Comparison of ENCODE assay signal across 8 cellular contexts in the genomic region with DNA sequence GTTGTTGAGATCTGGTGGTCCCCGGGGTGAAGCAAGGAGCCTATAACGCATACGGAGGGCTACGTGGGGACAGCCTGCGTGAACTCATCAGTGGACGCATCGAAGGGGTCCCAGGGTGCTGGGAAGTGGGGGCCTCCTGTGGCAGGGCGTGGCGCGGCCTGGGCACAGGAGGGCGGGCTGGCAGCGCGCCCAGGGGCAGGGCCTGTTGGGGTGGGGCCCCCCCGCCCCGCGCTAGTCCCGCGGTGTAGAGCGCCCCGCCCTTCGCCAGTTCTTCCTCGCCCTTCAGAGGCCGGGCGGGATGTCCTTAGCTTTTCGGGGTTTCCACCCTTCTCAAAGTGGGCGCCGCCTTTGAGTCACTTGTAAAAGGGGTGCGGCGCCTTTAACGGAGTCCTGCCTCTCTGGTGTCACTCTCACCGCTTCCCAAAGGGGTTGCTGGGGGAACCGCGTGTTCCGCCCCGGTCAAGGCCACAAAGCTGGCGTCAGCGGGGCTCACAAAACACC. TPM values are rescaled to one million over a fixed set of nuclear protein-coding genes. Genes with fewer than 3 reads are reported as not detected.
A peak's percentile ranks its signal among the peaks of the same experiment; 100 is the strongest.
DNase-seq lines count a peak whose midpoint lies in the region; ATAC-seq, FAIRE-seq and TF ChIP-seq lines count a peak whose summit lies in the region.

No MANE protein-coding gene starts in this region.

- dilution Hi-C loops in IMR-90 (cut with HindIII; ENCODE audit: low sequenced_read_pairs, unreplicated experiment), result no loop called here

- FAIRE-seq in small intestine (lab: Jason Lieb, UNC), result no peak

- no peak overlapping the region for H2BK15ac ChIP-seq in IMR-90 (ENCODE audit: low read depth, low read length)

- peak overlapping the region; percentile 92 for H3K4me2 ChIP-seq in IMR-90 (ENCODE audit: low read depth, low read length)

- H2AFZ ChIP-seq in IMR-90 (replicated peaks; ENCODE audit: low read length, poor library complexity), result peak overlapping the region; percentile 91

- peaks cover 17 to 19% of the 10 kb centered on the region in 2 experiments for H3K79me1 ChIP-seq in IMR-90 (ENCODE audit: low read depth in 1 of 2, low read length in 2 of 2)

- H4K20me1 ChIP-seq in IMR-90 (ENCODE audit: insufficient read depth, low read length), result no peaks in the 10 kb centered on the region; the same call in 1 of the 2 replicates

- in situ Hi-C loops in IMR-90 (cut with MboI; ENCODE audit: low sequenced_read_pairs), result no loop called here

- peak overlapping the region; percentile 87 for H3K27ac Mint-ChIP-seq in activated naive CD8-positive, alpha-beta T cell treated with anti-CD3 and anti-CD28 coated beads for 36 hours

- peak overlapping the region; percentile 45 for H3K27ac ChIP-seq in IMR-90 (ENCODE audit: insufficient read depth, low read length)
- H3K27ac ChIP-seq in SJSA1, result peak overlapping the region; percentile 78
- H3K27ac ChIP-seq in right cardiac atrium (ENCODE audit: low read length), result peak overlapping the region; percentile 81
- H3K27ac ChIP-seq in small intestine (ENCODE audit: low read depth in 1 of 2, low read length in 1 of 2), result peak overlapping the region; percentile 70 to 96

- peak overlapping the region; percentile 82 for H2AK5ac ChIP-seq in IMR-90 (ENCODE audit: low read depth, low read length)

- TF ChIP-seq POLR2A in IMR-90 (IDR thresholded peaks at IDR 0.05; ENCODE audit: low read depth, low read length), result no peak; the same call in 1 of the 2 replicates

- H3K56ac ChIP-seq in IMR-90 (ENCODE audit: extremely low read depth, insufficient read depth, low read length), result peak overlapping the region; percentile 16

- H3K36me3 ChIP-seq in IMR-90 (ENCODE audit: control insufficient read depth, insufficient read depth, low read length), result peaks cover 9% of the 10 kb centered on the region
- peaks cover 47% of the 10 kb centered on the region for H3K36me3 ChIP-seq in SJSA1
- peaks cover 0 to 4% of the 10 kb centered on the region in 2 donors for H3K36me3 ChIP-seq in small intestine (ENCODE audit: control insufficient read depth in 2 of 2, insufficient read depth in 2 of 2, low read length in 2 of 2)

- WGBS in IMR-90 (ENCODE audit: extremely low coverage in 2 of 2, insufficient read length in 1 of 2), 2 experiments, result 33% methylated on average over 19 of the region's 37 CpGs; no CpG with 5 or more reads in 1 of the 2 experiments
- WGBS in right cardiac atrium, result under 1% methylated on average over 36 of the region's 37 CpGs
- 1 to 48% (median 21%) methylated on average over 18 to 37 of the region's 37 CpGs for WGBS in small intestine, 3 donors

- H3K18ac ChIP-seq in IMR-90 (ENCODE audit: low read depth, low read length), result peak overlapping the region; percentile 25; the same call in 1 of the 2 replicates

- POLR2A ChIA-PET in IMR-90 (lab: Charles Lee; ENCODE audit: unreplicated experiment), result no interaction called here

- no peaks in the 10 kb centered on the region; the same call in 1 of the 2 replicates for H3K9me3 ChIP-seq in IMR-90 (ENCODE audit: control insufficient read depth, insufficient read depth, low read length)
- no peaks in the 10 kb centered on the region for H3K9me3 ChIP-seq in SJSA1 (replicated peaks)
- no peaks in the 10 kb centered on the region for H3K9me3 ChIP-seq in right cardiac atrium (ENCODE audit: control insufficient read depth, low read length)
- no peaks in the 10 kb centered on the region for H3K9me3 ChIP-seq in small intestine (ENCODE audit: control insufficient read depth, low read depth)

- H3K4me3 ChIP-seq in IMR-90 (ENCODE audit: insufficient read depth, low read depth, low read length) (peak overlapping the region; percentile 61), SJSA1 (peak overlapping the region; percentile 69), right cardiac atrium (ENCODE audit: low read length) (peak overlapping the region; percentile 55), small intestine (ENCODE audit: low read depth in 1 of 2, low read length in 2 of 2) (peak overlapping the region; percentile 56 to 57)

- DNase-seq in COR-L47 (lab: John Stamatoyannopoulos, UW) (peak; percentile 66), IMR-90 (peak; percentile 20), SJSA1 (ENCODE audit: low read depth in 1 of 2, low spot score in 2 of 2) (peak; percentile 57 to 59), right cardiac atrium (peak; percentile 74 to 90 (median 87)), small intestine (peak; percentile 81), pons (ENCODE audit: low spot score) (no peak)
- peak; percentile 76 for DNase-seq in activated naive CD8-positive, alpha-beta T cell treated with anti-CD3 and anti-CD28 coated beads for 36 hours

- H3K14ac ChIP-seq in IMR-90 (replicated peaks; ENCODE audit: low read depth, low read length), result peak overlapping the region; percentile 96

- peaks cover 21% of the 10 kb centered on the region for H3K4me1 Mint-ChIP-seq in activated naive CD8-positive, alpha-beta T cell treated with anti-CD3 and anti-CD28 coated beads for 36 hours

- no peaks in the 10 kb centered on the region for H3K27me3 Mint-ChIP-seq in activated naive CD8-positive, alpha-beta T cell treated with anti-CD3 and anti-CD28 coated beads for 36 hours

- peak overlapping the region; percentile 82 for H3K4me3 Mint-ChIP-seq in activated naive CD8-positive, alpha-beta T cell treated with anti-CD3 and anti-CD28 coated beads for 36 hours

- H3K9me1 ChIP-seq in IMR-90 (ENCODE audit: insufficient read depth, low read length), result 0 out of 2 replicates have a peak, but pooled peaks cover 5% of the 10 kb centered on the region

- TF ChIP-seq CTCF in IMR-90 (conservative IDR thresholded peaks at IDR 0.05; ENCODE audit: low read depth, low read length), result no peak

- peak overlapping the region; percentile 22 for H2BK5ac ChIP-seq in IMR-90 (ENCODE audit: low read depth, low read length, poor library complexity, severe bottlenecking)

- peak overlapping the region; percentile 61 for H3K9ac ChIP-seq in IMR-90 (ENCODE audit: low read depth, low read length)

- ATAC-seq in GM21423 (IDR thresholded peaks at IDR 0.05; ENCODE audit: unreplicated experiment) (peak; percentile 67), IMR-90 (ENCODE audit: low read depth) (peak; percentile 64), right cardiac atrium (peak; percentile 80 to 82)

- BruUV-seq in IMR-90 (replicated peaks; lab: Mats Ljungman, UMichigan), result no TSS peak

- CTCF ChIA-PET in IMR-90 (lab: Yijun Ruan, JAX), result no interaction called here

- H3K4me1 ChIP-seq in IMR-90 (ENCODE audit: control insufficient read depth, insufficient read depth, low read length) (peaks cover 6% of the 10 kb centered on the region), SJSA1 (replicated peaks) (peaks cover 7% of the 10 kb centered on the region), right cardiac atrium (ENCODE audit: control insufficient read depth, insufficient read depth, low read length) (peaks cover 4% of the 10 kb centered on the region), small intestine (ENCODE audit: control insufficient read depth in 2 of 2, insufficient read depth in 1 of 2, low read depth in 1 of 2, low read length in 1 of 2) (peaks cover 0 to 4% of the 10 kb centered on the region in 2 donors)

- TF ChIP-seq RAD21 in IMR-90 (IDR thresholded peaks at IDR 0.05; ENCODE audit: low read length), result no peak

- H4K5ac ChIP-seq in IMR-90 (ENCODE audit: low read depth, low read length), result peak overlapping the region; percentile 73; the same call in 1 of the 2 replicates

- peaks cover 16% of the 10 kb centered on the region for H3K36me3 Mint-ChIP-seq in activated naive CD8-positive, alpha-beta T cell treated with anti-CD3 and anti-CD28 coated beads for 36 hours

- H4K8ac ChIP-seq in IMR-90 (ENCODE audit: low read depth in 2 of 2, low read length in 2 of 2), result peak overlapping the region; percentile 84 to 89; a peak in 3 of 4 replicates

- intact Hi-C loops in IMR-90 (cut with micrococcal nuclease), result no loop called here
- intact Hi-C loops in right cardiac atrium (cut with DNase I), result no loop called here

- H3K27me3 ChIP-seq in IMR-90 (ENCODE audit: control insufficient read depth, insufficient read depth, low read length), result no peaks in the 10 kb centered on the region
- H3K27me3 ChIP-seq in SJSA1 (replicated peaks), result no peaks in the 10 kb centered on the region
- H3K27me3 ChIP-seq in right cardiac atrium (ENCODE audit: control insufficient read depth, insufficient read depth), result no peaks in the 10 kb centered on the region
- H3K27me3 ChIP-seq in small intestine (ENCODE audit: control insufficient read depth in 2 of 2, insufficient read depth in 2 of 2, low read length in 2 of 2), result no peaks in the 10 kb centered on the region

- no peaks in the 10 kb centered on the region for H3K9me3 Mint-ChIP-seq in activated naive CD8-positive, alpha-beta T cell treated with anti-CD3 and anti-CD28 coated beads for 36 hours

- 0 out of 2 replicates have a peak overlapping the region, but pooled peaks have one; percentile 35 for H2BK20ac ChIP-seq in IMR-90 (ENCODE audit: low read depth, low read length)

- H3K4ac ChIP-seq in IMR-90 (ENCODE audit: low read depth, low read length), result peak overlapping the region; percentile 94

- peak overlapping the region; percentile 84 for H4K91ac ChIP-seq in IMR-90 (ENCODE audit: insufficient read depth, low read depth, low read length)

- peak overlapping the region; percentile 98 for H2AK9ac ChIP-seq in IMR-90 (replicated peaks; ENCODE audit: low read depth, low read length, poor library complexity)

- H2BK120ac ChIP-seq in IMR-90 (ENCODE audit: low read depth, low read length), result peak overlapping the region; percentile 64

- peak overlapping the region; percentile 75 for H3K23ac ChIP-seq in IMR-90 (ENCODE audit: low read depth, low read length)

RNA-seq across cellular contexts. Expression of a gene that starts 0.6 kb away (rescaled TPM):
- total RNA-seq in IMR-90 (2012; rRNA removed), result 22.6 and 29.2 TPM in 2 replicates
- 149 and 156 TPM in 2 replicates for polyA plus RNA-seq in IMR-90 (2012; rRNA removed)
- 125 and 134 TPM in 2 replicates for polyA plus RNA-seq in IMR-90 (2012; cell fraction: cytosol; rRNA removed)
- polyA plus RNA-seq in IMR-90 (2012; cell fraction: nucleus; rRNA removed; ENCODE audit: low replicate concordance), result 31.7 and 42.9 TPM in 2 replicates
- total RNA-seq in SJSA1 (2014; rRNA removed; shearing (Covaris generic)), result 48.3 and 63.8 TPM in 2 replicates
- 10 to 100 TPM; 46.8 to 48.2 TPM for total RNA-seq in activated naive CD8-positive, alpha-beta T cell treated with anti-CD3 and anti-CD28 coated beads for 36 hours
- 10 to 100 TPM; 83.0 to 96.4 (median 87.0) TPM for total RNA-seq in right cardiac atrium
- polyA plus RNA-seq in right cardiac atrium, result 89.0 TPM
- polyA plus RNA-seq in small intestine, result 100 to 1,000 TPM in 1 of 3 donors, 10 to 100 TPM in 2; 47.6 to 189 (median 99.7) TPM

RNA-seq across cellular contexts. Expression of a gene that starts 9.8 kb away (rescaled TPM):
- total RNA-seq in IMR-90 (2012; rRNA removed) (0.56 and 0.72 TPM in 2 replicates), right cardiac atrium (10 to 100 TPM in 3 of 4 donors, 1 to 10 TPM in 1; 9.0 to 16.6 (median 15.4) TPM)
- polyA plus RNA-seq in IMR-90 (2012; rRNA removed) (1.0 and 1.1 TPM in 2 replicates), right cardiac atrium (16.5 TPM), small intestine (1 to 10 TPM; 3.6 to 10.0 (median 9.2) TPM)
- 0.68 and 1.5 TPM in 2 replicates for polyA plus RNA-seq in IMR-90 (2012; cell fraction: cytosol; rRNA removed)
- 1.5 and 2.2 TPM in 2 replicates for polyA plus RNA-seq in IMR-90 (2012; cell fraction: nucleus; rRNA removed; ENCODE audit: low replicate concordance)
- 1.00 TPM in 1 of 2 replicates, not detected in the other for total RNA-seq in SJSA1 (2014; rRNA removed; shearing (Covaris generic))
- under 1 TPM; 0.47 to 0.88 TPM for total RNA-seq in activated naive CD8-positive, alpha-beta T cell treated with anti-CD3 and anti-CD28 coated beads for 36 hours

RNA-seq across cellular contexts. Expression of a gene that starts 13.8 kb away (rescaled TPM):
- total RNA-seq in IMR-90 (2012; rRNA removed) (3.1 and 3.4 TPM in 2 replicates), right cardiac atrium (10 to 100 TPM in 3 of 4 donors, 1 to 10 TPM in 1; 9.0 to 12.1 (median 11.0) TPM)
- polyA plus RNA-seq in IMR-90 (2012; rRNA removed) (6.4 and 6.8 TPM in 2 replicates), right cardiac atrium (8.5 TPM), small intestine (1 to 10 TPM; 3.6 to 6.7 (median 4.3) TPM)
- polyA plus RNA-seq in IMR-90 (2012; cell fraction: cytosol; rRNA removed), result 4.0 and 7.7 TPM in 2 replicates
- 21.5 and 50.0 TPM in 2 replicates for polyA plus RNA-seq in IMR-90 (2012; cell fraction: nucleus; rRNA removed; ENCODE audit: low replicate concordance)
- total RNA-seq in SJSA1 (2014; rRNA removed; shearing (Covaris generic)), result 2.4 and 3.6 TPM in 2 replicates
- 10 to 100 TPM; 16.3 to 16.7 TPM for total RNA-seq in activated naive CD8-positive, alpha-beta T cell treated with anti-CD3 and anti-CD28 coated beads for 36 hours

RNA-seq across cellular contexts. Expression of a gene that starts 27.7 kb away (rescaled TPM):
- under 0.01 TPM in 1 of 2 replicates, not detected in the other for total RNA-seq in IMR-90 (2012; rRNA removed)
- polyA plus RNA-seq in IMR-90 (2012; rRNA removed), result 0.05 and 0.06 TPM in 2 replicates
- 0.02 and 0.08 TPM in 2 replicates for polyA plus RNA-seq in IMR-90 (2012; cell fraction: cytosol; rRNA removed)
- 0.09 and 0.16 TPM in 2 replicates for polyA plus RNA-seq in IMR-90 (2012; cell fraction: nucleus; rRNA removed; ENCODE audit: low replicate concordance)
- 0.16 and 0.53 TPM in 2 replicates for total RNA-seq in SJSA1 (2014; rRNA removed; shearing (Covaris generic))
- 1 to 10 TPM; 4.4 to 4.6 TPM for total RNA-seq in activated naive CD8-positive, alpha-beta T cell treated with anti-CD3 and anti-CD28 coated beads for 36 hours
- 1 to 10 TPM; 2.1 to 3.1 (median 2.4) TPM for total RNA-seq in right cardiac atrium
- 3.0 TPM for polyA plus RNA-seq in right cardiac atrium
- polyA plus RNA-seq in small intestine, result 10 to 100 TPM in 1 of 3 donors, 1 to 10 TPM in 2; 2.2 to 33.5 (median 6.3) TPM

RNA-seq across cellular contexts. Expression of a gene that starts 48.8 kb away (rescaled TPM):
- total RNA-seq in IMR-90 (2012; rRNA removed) (17.5 and 19.7 TPM in 2 replicates), right cardiac atrium (10 to 100 TPM; 17.4 to 20.1 (median 18.1) TPM)
- polyA plus RNA-seq in IMR-90 (2012; rRNA removed) (23.7 and 25.7 TPM in 2 replicates), right cardiac atrium (14.2 TPM), small intestine (10 to 100 TPM; 19.0 to 22.2 (median 20.1) TPM)
- 21.9 and 22.0 TPM in 2 replicates for polyA plus RNA-seq in IMR-90 (2012; cell fraction: cytosol; rRNA removed)
- 10.7 and 12.6 TPM in 2 replicates for polyA plus RNA-seq in IMR-90 (2012; cell fraction: nucleus; rRNA removed; ENCODE audit: low replicate concordance)
- 32.2 and 47.9 TPM in 2 replicates for total RNA-seq in SJSA1 (2014; rRNA removed; shearing (Covaris generic))
- 10 to 100 TPM; 19.9 to 20.0 TPM for total RNA-seq in activated naive CD8-positive, alpha-beta T cell treated with anti-CD3 and anti-CD28 coated beads for 36 hours
